Comparison of ENCODE assay signal across 1 cellular context in genomic region chr17:50719144-50719923, GRCh38.
A peak's percentile ranks its signal among the peaks of the same experiment; 100 is the strongest.
TF ChIP-seq lines count a peak whose summit lies in the region.

TSS of gene LUC7L3 (plus strand) at chr17:50719603. CDS start at chr17:50719733, 130 bp downstream.

TF ChIP-seq in K562, 482 proteins besides CTCF, POLR2A, EP300 and RAD21 (continued from another document and continues in another):
- TF ChIP-seq EWSR1 (IDR thresholded peaks at IDR 0.05; ENCODE audit: borderline replicate concordance, low read depth, partially characterized antibody) (no peak), ZNF699 (CRISPR knock-in tag; IDR thresholded peaks at IDR 0.05; ENCODE audit: insufficient replicate concordance) (no peak), MCM7 (IDR thresholded peaks at IDR 0.05) (no peak), JUND (IDR thresholded peaks at IDR 0.05; ENCODE audit: borderline replicate concordance, low read depth, low read length) (peak; percentile 37; the same call in 1 of the 2 replicates), JUND (tag; IDR thresholded peaks at IDR 0.05; ENCODE audit: borderline replicate concordance, low read depth, low read length) (no peak; the same call in 2 of the 3 replicates), ZNF354B (CRISPR knock-in tag; IDR thresholded peaks at IDR 0.05) (no peak), PHTF2 (CRISPR knock-in tag; IDR thresholded peaks at IDR 0.05) (no peak), ETS2 (tag; IDR thresholded peaks at IDR 0.05; ENCODE audit: borderline replicate concordance, poor library complexity, severe bottlenecking) (no peak), VEZF1 (CRISPR knock-in tag; IDR thresholded peaks at IDR 0.05) (peak; percentile 81), SRSF1 (IDR thresholded peaks at IDR 0.05; ENCODE audit: low read depth, low read length) (no peak), ZMIZ1 (IDR thresholded peaks at IDR 0.05; ENCODE audit: low read depth in 2 of 2, low read length in 2 of 2) (no peak), ZKSCAN8 (CRISPR knock-in tag; IDR thresholded peaks at IDR 0.05) (peak; percentile 66; the same call in 1 of the 2 replicates), POLR2B (IDR thresholded peaks at IDR 0.05; ENCODE audit: low read depth, partially characterized antibody) (peak; percentile 97), HDAC1 (IDR thresholded peaks at IDR 0.05) (peak in 1 of 2 experiments; percentile 85; a peak in 2 of 4 replicates), ZBTB9 (CRISPR knock-in tag; IDR thresholded peaks at IDR 0.05) (peak; percentile 32; the same call in 1 of the 2 replicates), RBFOX2 (IDR thresholded peaks at IDR 0.05; ENCODE audit: low read depth, low read length) (peak; percentile 100), RCOR1 (IDR thresholded peaks at IDR 0.05; ENCODE audit: borderline replicate concordance in 1 of 2, low read depth in 2 of 2, low read length in 2 of 2) (peak in 1 of 2 experiments; percentile 32; a peak in 1 of 4 replicates), ZFP1 (CRISPR knock-in tag; IDR thresholded peaks at IDR 0.05) (no peak), ZNF77 (CRISPR knock-in tag; IDR thresholded peaks at IDR 0.05) (no peak), ZZZ3 (IDR thresholded peaks at IDR 0.05) (no peak), ZBTB12 (CRISPR knock-in tag; IDR thresholded peaks at IDR 0.05) (no peak), ETS1 (conservative IDR thresholded peaks at IDR 0.05; ENCODE audit: control insufficient read depth, low read depth, low read length) (no peak; the same call in 1 of the 2 replicates), NCOA4 (IDR thresholded peaks at IDR 0.05; ENCODE audit: partially characterized antibody) (no peak), TBL1XR1 (IDR thresholded peaks at IDR 0.05; ENCODE audit: low read length in 2 of 2) (peak; percentile 29 to 54; a peak in 1 of 4 replicates), RBBP5 (IDR thresholded peaks at IDR 0.05; ENCODE audit: borderline replicate concordance, insufficient read depth, low read length, poor library complexity, severe bottlenecking) (peak; percentile 98), PYGO2 (tag; IDR thresholded peaks at IDR 0.05) (0 out of 2 replicates have a peak, but pooled peaks have one; percentile 18), ZBTB8A (IDR thresholded peaks at IDR 0.05; ENCODE audit: partially characterized antibody) (no peak), ZNF668 (CRISPR knock-in tag; IDR thresholded peaks at IDR 0.05) (no peak), BACH1 (tag; IDR thresholded peaks at IDR 0.05) (peak; percentile 30; the same call in 1 of the 2 replicates), NR2F6 (CRISPR knock-in tag; IDR thresholded peaks at IDR 0.05) (no peak), ZNF695 (CRISPR knock-in tag; IDR thresholded peaks at IDR 0.05) (no peak), KLF1 (tag; IDR thresholded peaks at IDR 0.05) (peak; percentile 79), THRA (IDR thresholded peaks at IDR 0.05) (no peak), TGIF2 (CRISPR knock-in tag; IDR thresholded peaks at IDR 0.05) (no peak), ZBTB11 (CRISPR knock-in tag; IDR thresholded peaks at IDR 0.05) (peak in 2 of 3 experiments; percentile 52 to 91; a peak in 2 of 6 replicates), NR2C2 (CRISPR knock-in tag; IDR thresholded peaks at IDR 0.05) (no peak; the same call in 1 of the 2 replicates), NR2C2 (tag; IDR thresholded peaks at IDR 0.05) (peak; percentile 61; the same call in 1 of the 2 replicates), FOXO4 (CRISPR knock-in tag; IDR thresholded peaks at IDR 0.05) (no peak), HOXB6 (CRISPR knock-in tag; IDR thresholded peaks at IDR 0.05; ENCODE audit: borderline replicate concordance) (no peak), ETV1 (tag; conservative IDR thresholded peaks at IDR 0.05; ENCODE audit: low read depth) (peak; percentile 42; the same call in 1 of the 2 replicates), ARHGAP35 (IDR thresholded peaks at IDR 0.05; ENCODE audit: partially characterized antibody) (no peak)
